Comparison of ENCODE assay signal across 1 cellular context in the genomic region with DNA sequence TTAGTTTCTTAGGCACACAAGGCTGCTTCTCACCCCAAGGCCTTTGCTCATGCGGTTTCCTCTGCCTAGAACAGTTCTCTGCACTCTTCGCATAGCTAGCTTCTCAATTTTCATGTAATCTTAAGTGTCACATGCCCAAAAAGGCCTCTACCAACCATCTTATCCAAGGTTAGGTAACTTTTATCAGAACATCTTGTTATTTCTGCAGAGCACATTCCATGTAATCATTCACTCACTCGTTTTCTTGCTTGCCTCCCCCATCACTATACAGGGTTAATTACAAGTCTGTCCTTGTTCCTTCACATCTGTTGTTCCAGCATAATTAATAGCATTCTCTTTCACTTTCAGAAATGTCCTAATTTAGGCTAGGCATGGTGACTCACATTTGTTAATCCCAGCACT.
TF ChIP-seq lines count a peak whose summit lies in the region.

No MANE protein-coding gene starts in this region.

TF ChIP-seq in WTC11, 78 proteins besides CTCF, POLR2A, EP300 and RAD21 (continued from another document):
- TF ChIP-seq, protein P1, sequence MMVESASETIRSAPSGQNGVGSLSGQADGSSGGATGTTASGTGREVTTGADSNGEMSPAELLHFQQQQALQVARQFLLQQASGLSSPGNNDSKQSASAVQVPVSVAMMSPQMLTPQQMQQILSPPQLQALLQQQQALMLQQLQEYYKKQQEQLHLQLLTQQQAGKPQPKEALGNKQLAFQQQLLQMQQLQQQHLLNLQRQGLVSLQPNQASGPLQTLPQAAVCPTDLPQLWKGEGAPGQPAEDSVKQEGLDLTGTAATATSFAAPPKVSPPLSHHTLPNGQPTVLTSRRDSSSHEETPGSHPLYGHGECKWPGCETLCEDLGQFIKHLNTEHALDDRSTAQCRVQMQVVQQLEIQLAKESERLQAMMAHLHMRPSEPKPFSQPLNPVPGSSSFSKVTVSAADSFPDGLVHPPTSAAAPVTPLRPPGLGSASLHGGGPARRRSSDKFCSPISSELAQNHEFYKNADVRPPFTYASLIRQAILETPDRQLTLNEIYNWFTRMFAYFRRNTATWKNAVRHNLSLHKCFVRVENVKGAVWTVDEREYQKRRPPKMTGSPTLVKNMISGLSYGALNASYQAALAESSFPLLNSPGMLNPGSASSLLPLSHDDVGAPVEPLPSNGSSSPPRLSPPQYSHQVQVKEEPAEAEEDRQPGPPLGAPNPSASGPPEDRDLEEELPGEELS (CRISPR knock-in tag; IDR thresholded peaks at IDR 0.05): no peak
- TF ChIP-seq SP1 (CRISPR knock-in tag; conservative IDR thresholded peaks at IDR 0.05): no peak
- no peak for TF ChIP-seq RELA (CRISPR knock-in tag; IDR thresholded peaks at IDR 0.05; ENCODE audit: borderline replicate concordance)
- TF ChIP-seq, protein P2, sequence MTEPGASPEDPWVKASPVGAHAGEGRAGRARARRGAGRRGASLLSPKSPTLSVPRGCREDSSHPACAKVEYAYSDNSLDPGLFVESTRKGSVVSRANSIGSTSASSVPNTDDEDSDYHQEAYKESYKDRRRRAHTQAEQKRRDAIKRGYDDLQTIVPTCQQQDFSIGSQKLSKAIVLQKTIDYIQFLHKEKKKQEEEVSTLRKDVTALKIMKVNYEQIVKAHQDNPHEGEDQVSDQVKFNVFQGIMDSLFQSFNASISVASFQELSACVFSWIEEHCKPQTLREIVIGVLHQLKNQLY (CRISPR knock-in tag; IDR thresholded peaks at IDR 0.05): no peak
- TF ChIP-seq, protein P3, sequence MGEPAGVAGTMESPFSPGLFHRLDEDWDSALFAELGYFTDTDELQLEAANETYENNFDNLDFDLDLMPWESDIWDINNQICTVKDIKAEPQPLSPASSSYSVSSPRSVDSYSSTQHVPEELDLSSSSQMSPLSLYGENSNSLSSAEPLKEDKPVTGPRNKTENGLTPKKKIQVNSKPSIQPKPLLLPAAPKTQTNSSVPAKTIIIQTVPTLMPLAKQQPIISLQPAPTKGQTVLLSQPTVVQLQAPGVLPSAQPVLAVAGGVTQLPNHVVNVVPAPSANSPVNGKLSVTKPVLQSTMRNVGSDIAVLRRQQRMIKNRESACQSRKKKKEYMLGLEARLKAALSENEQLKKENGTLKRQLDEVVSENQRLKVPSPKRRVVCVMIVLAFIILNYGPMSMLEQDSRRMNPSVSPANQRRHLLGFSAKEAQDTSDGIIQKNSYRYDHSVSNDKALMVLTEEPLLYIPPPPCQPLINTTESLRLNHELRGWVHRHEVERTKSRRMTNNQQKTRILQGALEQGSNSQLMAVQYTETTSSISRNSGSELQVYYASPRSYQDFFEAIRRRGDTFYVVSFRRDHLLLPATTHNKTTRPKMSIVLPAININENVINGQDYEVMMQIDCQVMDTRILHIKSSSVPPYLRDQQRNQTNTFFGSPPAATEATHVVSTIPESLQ (CRISPR knock-in tag; IDR thresholded peaks at IDR 0.05): no peak
- no peak for TF ChIP-seq CBFB (CRISPR knock-in tag; IDR thresholded peaks at IDR 0.05; ENCODE audit: low read depth)
- no peak for TF ChIP-seq HMGA2 (CRISPR knock-in tag; IDR thresholded peaks at IDR 0.05)
- TF ChIP-seq, protein P4, sequence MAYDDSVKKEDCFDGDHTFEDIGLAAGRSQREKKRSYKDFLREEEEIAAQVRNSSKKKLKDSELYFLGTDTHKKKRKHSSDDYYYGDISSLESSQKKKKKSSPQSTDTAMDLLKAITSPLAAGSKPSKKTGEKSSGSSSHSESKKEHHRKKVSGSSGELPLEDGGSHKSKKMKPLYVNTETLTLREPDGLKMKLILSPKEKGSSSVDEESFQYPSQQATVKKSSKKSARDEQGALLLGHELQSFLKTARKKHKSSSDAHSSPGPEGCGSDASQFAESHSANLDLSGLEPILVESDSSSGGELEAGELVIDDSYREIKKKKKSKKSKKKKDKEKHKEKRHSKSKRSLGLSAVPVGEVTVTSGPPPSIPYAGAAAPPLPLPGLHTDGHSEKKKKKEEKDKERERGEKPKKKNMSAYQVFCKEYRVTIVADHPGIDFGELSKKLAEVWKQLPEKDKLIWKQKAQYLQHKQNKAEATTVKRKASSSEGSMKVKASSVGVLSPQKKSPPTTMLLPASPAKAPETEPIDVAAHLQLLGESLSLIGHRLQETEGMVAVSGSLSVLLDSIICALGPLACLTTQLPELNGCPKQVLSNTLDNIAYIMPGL (CRISPR knock-in tag; IDR thresholded peaks at IDR 0.05): no peak
- TF ChIP-seq, protein P5, sequence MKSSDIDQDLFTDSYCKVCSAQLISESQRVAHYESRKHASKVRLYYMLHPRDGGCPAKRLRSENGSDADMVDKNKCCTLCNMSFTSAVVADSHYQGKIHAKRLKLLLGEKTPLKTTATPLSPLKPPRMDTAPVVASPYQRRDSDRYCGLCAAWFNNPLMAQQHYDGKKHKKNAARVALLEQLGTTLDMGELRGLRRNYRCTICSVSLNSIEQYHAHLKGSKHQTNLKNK (CRISPR knock-in tag; IDR thresholded peaks at IDR 0.05): no peak
- TF ChIP-seq, protein P6, sequence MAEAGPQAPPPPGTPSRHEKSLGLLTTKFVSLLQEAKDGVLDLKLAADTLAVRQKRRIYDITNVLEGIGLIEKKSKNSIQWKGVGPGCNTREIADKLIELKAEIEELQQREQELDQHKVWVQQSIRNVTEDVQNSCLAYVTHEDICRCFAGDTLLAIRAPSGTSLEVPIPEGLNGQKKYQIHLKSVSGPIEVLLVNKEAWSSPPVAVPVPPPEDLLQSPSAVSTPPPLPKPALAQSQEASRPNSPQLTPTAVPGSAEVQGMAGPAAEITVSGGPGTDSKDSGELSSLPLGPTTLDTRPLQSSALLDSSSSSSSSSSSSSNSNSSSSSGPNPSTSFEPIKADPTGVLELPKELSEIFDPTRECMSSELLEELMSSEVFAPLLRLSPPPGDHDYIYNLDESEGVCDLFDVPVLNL (CRISPR knock-in tag; IDR thresholded peaks at IDR 0.05; ENCODE audit: borderline replicate concordance, low read depth): no peak
